1 cellular context compared by ENCODE assay signal in the genomic region with DNA sequence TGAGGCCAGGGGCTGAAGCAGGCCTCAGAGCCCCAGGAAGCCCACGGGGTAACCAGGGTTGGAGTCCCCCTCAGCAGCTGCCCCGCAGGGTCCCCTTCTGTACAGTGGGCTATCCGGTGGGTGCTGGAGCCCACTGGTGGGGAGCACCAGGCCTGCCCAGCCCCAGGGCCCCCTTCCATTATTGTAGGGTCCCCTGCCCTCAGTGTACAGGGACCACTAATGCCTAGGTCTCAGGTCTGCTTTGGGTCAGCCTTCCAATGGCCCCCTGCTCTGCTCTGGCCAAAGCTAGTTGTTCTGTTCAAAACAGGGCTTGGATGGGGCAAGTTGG.
TF ChIP-seq lines count a peak whose summit lies in the region.

No MANE protein-coding gene starts in this region.

TF ChIP-seq in H1, 55 proteins besides CTCF, POLR2A, EP300 and RAD21:
- TF ChIP-seq ZNF274 (IDR thresholded peaks at IDR 0.05; ENCODE audit: borderline replicate concordance, extremely low read depth, low read length), result no peak
- TF ChIP-seq, protein P1, sequence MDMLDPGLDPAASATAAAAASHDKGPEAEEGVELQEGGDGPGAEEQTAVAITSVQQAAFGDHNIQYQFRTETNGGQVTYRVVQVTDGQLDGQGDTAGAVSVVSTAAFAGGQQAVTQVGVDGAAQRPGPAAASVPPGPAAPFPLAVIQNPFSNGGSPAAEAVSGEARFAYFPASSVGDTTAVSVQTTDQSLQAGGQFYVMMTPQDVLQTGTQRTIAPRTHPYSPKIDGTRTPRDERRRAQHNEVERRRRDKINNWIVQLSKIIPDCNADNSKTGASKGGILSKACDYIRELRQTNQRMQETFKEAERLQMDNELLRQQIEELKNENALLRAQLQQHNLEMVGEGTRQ (IDR thresholded peaks at IDR 0.05; ENCODE audit: low read length), result no peak
- TF ChIP-seq CBX8 (IDR thresholded peaks at IDR 0.05; ENCODE audit: borderline replicate concordance, low read depth, low read length), result no peak
- TF ChIP-seq, protein P2, sequence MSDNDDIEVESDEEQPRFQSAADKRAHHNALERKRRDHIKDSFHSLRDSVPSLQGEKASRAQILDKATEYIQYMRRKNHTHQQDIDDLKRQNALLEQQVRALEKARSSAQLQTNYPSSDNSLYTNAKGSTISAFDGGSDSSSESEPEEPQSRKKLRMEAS (IDR thresholded peaks at IDR 0.05), result no peak
- TF ChIP-seq HDAC2 (IDR thresholded peaks at IDR 0.05; ENCODE audit: borderline replicate concordance in 1 of 2, low read depth in 2 of 2, low read length in 2 of 2), result no peak
- no peak for TF ChIP-seq FOSL1 (IDR thresholded peaks at IDR 0.05; ENCODE audit: insufficient read depth, low read depth, low read length)
- TF ChIP-seq SAP30 (IDR thresholded peaks at IDR 0.05; ENCODE audit: insufficient read depth, insufficient replicate concordance, low read length), result no peak
